ENCODE assay signal across 10 cellular contexts in genomic region chr22:39472570-39473556, GRCh38. TPM values are rescaled to one million over a fixed set of nuclear protein-coding genes. Genes with fewer than 3 reads are reported as not detected.
DNase-seq lines count a peak whose midpoint lies in the region; ATAC-seq and TF ChIP-seq lines count a peak whose summit lies in the region.
"Had no signal": no experiment of that assay in that cellular context is flagged by ENCODE, and none has a peak within 500 bp of the region (broad histone marks: within the 10 kb centered on the region; RNA-seq: fewer than 3 reads in every experiment).

No MANE protein-coding gene starts in this region.

- TF ChIP-seq POLR2A in suprapubic skin (IDR thresholded peaks at IDR 0.05), result no peak

- peak overlapping the region; percentile 12 for H3K9ac ChIP-seq in iPS-15b (ENCODE audit: low read depth, low read length)

- H3K4me3 ChIP-seq in iPS-15b (ENCODE audit: low read depth, low read length) (no peak overlapping the region), suprapubic skin (no peak overlapping the region)
- H3K4me3 ChIP-seq: A549 had no signal

- peaks cover 14% of the 10 kb centered on the region for H3K4me1 ChIP-seq in iPS-15b (ENCODE audit: control insufficient read depth, insufficient read depth, low read length)
- H3K4me1 ChIP-seq in suprapubic skin, result peaks cover 44% of the 10 kb centered on the region

- H3K27me3 ChIP-seq in iPS-15b (ENCODE audit: control insufficient read depth, insufficient read depth, low read length), result no peaks in the 10 kb centered on the region
- no peaks in the 10 kb centered on the region for H3K27me3 ChIP-seq in suprapubic skin

- peak; percentile 8 for DNase-seq in NCI-H345 (lab: John Stamatoyannopoulos, UW)
- DNase-seq in NCI-H345 treated with DMSO at 0.1 percent for 48 hours (lab: John Stamatoyannopoulos, UW; ENCODE audit: unreplicated experiment), result no peak
- DNase-seq in RPMI8226, result peak; percentile 78
- DNase-seq in suprapubic skin (ENCODE audit: low spot score in 2 of 2), result no peak
- DNase-seq in AG20443 (ENCODE audit: low spot score), result no peak

- no peaks in the 10 kb centered on the region for H3K36me3 ChIP-seq in iPS-15b (ENCODE audit: control insufficient read depth, insufficient read depth, low read length)
- no peaks in the 10 kb centered on the region for H3K36me3 ChIP-seq in suprapubic skin

- 69% methylated on average over 19 of the region's 19 CpGs for WGBS in suprapubic skin

- H3K9me3 ChIP-seq in iPS-15b (ENCODE audit: control insufficient read depth, insufficient read depth, low read length), result no peaks in the 10 kb centered on the region
- H3K9me3 ChIP-seq in suprapubic skin, result no peaks in the 10 kb centered on the region
- H3K9me3 ChIP-seq: A549 had no signal

- ATAC-seq in GM21717 (IDR thresholded peaks at IDR 0.05; ENCODE audit: unreplicated experiment) (no peak), GM18502 (IDR thresholded peaks at IDR 0.05; ENCODE audit: poor library complexity, unreplicated experiment) (no peak)

- TF ChIP-seq EP300 in suprapubic skin (IDR thresholded peaks at IDR 0.05), result no peak

- H3K27ac ChIP-seq in suprapubic skin, result peak overlapping the region; percentile 19
- H3K27ac ChIP-seq: A549 had no signal

- TF ChIP-seq CTCF in suprapubic skin (IDR thresholded peaks at IDR 0.05), result no peak

RNA-seq across cellular contexts. Expression of gene MGAT3, which starts 16.1 kb away (rescaled TPM):
- 1 to 10 TPM; 2.2 to 3.7 (median 3.0) TPM for total RNA-seq in suprapubic skin
- total RNA-seq: RPMI7951 had no signal

RNA-seq across cellular contexts. Expression of gene MIEF1, which starts 29.2 kb away (rescaled TPM):
- 10 to 100 TPM; 19.2 to 23.6 (median 23.4) TPM for total RNA-seq in suprapubic skin

RNA-seq across cellular contexts. Expression of gene ATF4, which starts 47.5 kb away (rescaled TPM):
- total RNA-seq in suprapubic skin, result 100 to 1,000 TPM; 234 to 335 (median 284) TPM

RNA-seq across cellular contexts. Expression of gene RPS19BP1, which starts 59.7 kb away (rescaled TPM):
- total RNA-seq in suprapubic skin, result 10 to 100 TPM; 61.2 to 89.5 (median 80.6) TPM

Comparison
In these comparisons a context has a peak if more than half of its experiments do, and no peak if none do; other contexts are left out.
1. DNase-seq: peak in NCI-H345 (single experiment) and RPMI8226 (single experiment); none in NCI-H345 treated with DMSO at 0.1 percent for 48 hours (single experiment), suprapubic skin (0 of 2) and AG20443 (single experiment).